Comparison of ENCODE assay signal across 22 cellular contexts in genomic region chr3:18585019-18585968, GRCh38.
"Had no signal": no experiment of that assay in that cellular context is flagged by ENCODE, and none has a peak within 500 bp of the region (broad histone marks: within the 10 kb centered on the region; RNA-seq: fewer than 3 reads in every experiment).

No MANE protein-coding gene starts in this region.

- H3K36me3 Mint-ChIP-seq: memory B cell, mesothelial cell of epicardium had no signal

- H3K4me3 Mint-ChIP-seq: memory B cell, mesothelial cell of epicardium, naive B cell, nephron had no signal

- H3K27me3 Mint-ChIP-seq: naive B cell, progenitor cell of endocrine pancreas had no signal

- FAIRE-seq: endometrium, pancreas, small intestine had no signal

- ATAC-seq: esophagus mucosa, gastrocnemius medialis, lower lobe of right lung, pancreas, right cardiac atrium had no signal

- H3K9me3 Mint-ChIP-seq: nephron had no signal

- H3K4me1 Mint-ChIP-seq: memory B cell, nephron had no signal

- DNase-seq: cortex of kidney; dorsolateral prefrontal cortex; effector memory CD4-positive, alpha-beta T cell; gastrocnemius medialis; glutamatergic neuron; islet precursor cell; left ventricle myocardium inferior; lower lobe of right lung; naive B cell; occipital lobe; pancreas; right cardiac atrium; small intestine; stimulated activated CD4-positive, alpha-beta T cell treated with anti-CD3 and anti-CD28 coated beads, Interleukin-12 subunit alpha, Interleukin-12 subunit beta, amount 100 ng/mL, for 4 hours; stimulated activated naive CD4-positive, alpha-beta T cell; trophoblast cell had no signal

- H3K27ac Mint-ChIP-seq: memory B cell, mesothelial cell of epicardium, naive B cell, nephron, progenitor cell of endocrine pancreas had no signal
